Comparison of ENCODE assay signal across 22 cellular contexts in genomic region chr3:134642445-134643149, GRCh38. TPM values are rescaled to one million over a fixed set of nuclear protein-coding genes. Genes with fewer than 3 reads are reported as not detected.
"Had no signal": no experiment of that assay in that cellular context is flagged by ENCODE, and none has a peak within 500 bp of the region (broad histone marks: within the 10 kb centered on the region; RNA-seq: fewer than 3 reads in every experiment).

No MANE protein-coding gene starts in this region.

- H3K4me1 Mint-ChIP-seq: activated B cell treated with CpG ODN at 0.5 μM for 24 hours; activated CD4-positive, alpha-beta T cell treated with anti-CD3 and anti-CD28 coated beads, Interleukin-2, amount 10 ng/mL, durations not matched to agents 7 days and 5 days; activated naive CD4-positive, alpha-beta T cell treated with anti-CD3 and anti-CD28 coated beads, Interleukin-2, amount 10 ng/mL, durations not matched to agents 7 days and 5 days; activated naive CD8-positive, alpha-beta T cell treated with anti-CD3 and anti-CD28 coated beads for 36 hours; activated T-helper 17 cell treated with anti-CD3 and anti-CD28 coated beads, Interleukin-2, amount 50 U/mL, for 72 hours; T-helper 17 cell had no signal

- H3K4me3 ChIP-seq: K562, Peyer's patch had no signal

- H3K27me3 ChIP-seq: brain microvascular endothelial cell, Peyer's patch had no signal

- DNase-seq: activated B cell treated with CpG ODN at 0.5 μM for 24 hours; activated CD4-positive, alpha-beta T cell treated with anti-CD3 and anti-CD28 coated beads, Interleukin-2, amount 10 ng/mL, durations not matched to agents 7 days and 5 days; activated CD8-positive, alpha-beta T cell treated with anti-CD3 and anti-CD28 coated beads for 36 hours; activated gamma-delta T cell treated with Interleukin-2 at 50 U/mL for 16 hours; activated naive CD4-positive, alpha-beta T cell treated with anti-CD3 and anti-CD28 coated beads, Interleukin-2, amount 10 ng/mL, durations not matched to agents 7 days and 5 days; activated naive CD8-positive, alpha-beta T cell treated with anti-CD3 and anti-CD28 coated beads for 36 hours; activated T-cell treated with anti-CD3 and anti-CD28 coated beads for 4 hours; brain microvascular endothelial cell; Karpas-422; NCI-H146; NCI-H187 treated with DMSO at 0.1 percent for 48 hours; NCI-H2081 treated with DMSO at 0.1 percent for 48 hours; NCI-H446; NCI-H524; SHP77 treated with DMSO at 0.1 percent for 48 hours; T-helper 17 cell; T-helper 9 cell had no signal

- H3K9me3 Mint-ChIP-seq: activated B cell treated with CpG ODN at 0.5 μM for 24 hours; activated CD4-positive, alpha-beta T cell treated with anti-CD3 and anti-CD28 coated beads, Interleukin-2, amount 10 ng/mL, durations not matched to agents 7 days and 5 days; activated CD8-positive, alpha-beta T cell treated with anti-CD3 and anti-CD28 coated beads for 36 hours; activated naive CD4-positive, alpha-beta T cell treated with anti-CD3 and anti-CD28 coated beads, Interleukin-2, amount 10 ng/mL, durations not matched to agents 7 days and 5 days; activated naive CD8-positive, alpha-beta T cell treated with anti-CD3 and anti-CD28 coated beads for 36 hours; activated T-helper 17 cell treated with anti-CD3 and anti-CD28 coated beads, Interleukin-2, amount 50 U/mL, for 72 hours had no signal

- H3K27ac Mint-ChIP-seq: activated B cell treated with CpG ODN at 0.5 μM for 24 hours; activated CD4-positive, alpha-beta T cell treated with anti-CD3 and anti-CD28 coated beads, Interleukin-2, amount 10 ng/mL, durations not matched to agents 7 days and 5 days; activated CD8-positive, alpha-beta T cell treated with anti-CD3 and anti-CD28 coated beads for 36 hours; activated naive CD4-positive, alpha-beta T cell treated with anti-CD3 and anti-CD28 coated beads, Interleukin-2, amount 10 ng/mL, durations not matched to agents 7 days and 5 days; activated naive CD8-positive, alpha-beta T cell treated with anti-CD3 and anti-CD28 coated beads for 36 hours; activated T-helper 17 cell treated with anti-CD3 and anti-CD28 coated beads, Interleukin-2, amount 50 U/mL, for 72 hours; T-helper 17 cell had no signal

- H3K4me3 Mint-ChIP-seq: activated B cell treated with CpG ODN at 0.5 μM for 24 hours; activated CD4-positive, alpha-beta T cell treated with anti-CD3 and anti-CD28 coated beads, Interleukin-2, amount 10 ng/mL, durations not matched to agents 7 days and 5 days; activated CD8-positive, alpha-beta T cell treated with anti-CD3 and anti-CD28 coated beads for 36 hours; activated naive CD4-positive, alpha-beta T cell treated with anti-CD3 and anti-CD28 coated beads, Interleukin-2, amount 10 ng/mL, durations not matched to agents 7 days and 5 days; activated naive CD8-positive, alpha-beta T cell treated with anti-CD3 and anti-CD28 coated beads for 36 hours; activated T-helper 17 cell treated with anti-CD3 and anti-CD28 coated beads, Interleukin-2, amount 50 U/mL, for 72 hours; T-helper 17 cell had no signal

- H3K27ac ChIP-seq: brain microvascular endothelial cell, Peyer's patch, RWPE1 had no signal

- H3K4me1 ChIP-seq: Peyer's patch had no signal

- H3K36me3 ChIP-seq: brain microvascular endothelial cell, Peyer's patch had no signal

- H3K27me3 Mint-ChIP-seq: activated B cell treated with CpG ODN at 0.5 μM for 24 hours; activated CD4-positive, alpha-beta T cell treated with anti-CD3 and anti-CD28 coated beads, Interleukin-2, amount 10 ng/mL, durations not matched to agents 7 days and 5 days; activated naive CD8-positive, alpha-beta T cell treated with anti-CD3 and anti-CD28 coated beads for 36 hours had no signal

- H3K9me3 ChIP-seq: Peyer's patch had no signal

- H3K36me3 Mint-ChIP-seq: activated naive CD4-positive, alpha-beta T cell treated with anti-CD3 and anti-CD28 coated beads, Interleukin-2, amount 10 ng/mL, durations not matched to agents 7 days and 5 days; activated naive CD8-positive, alpha-beta T cell treated with anti-CD3 and anti-CD28 coated beads for 36 hours had no signal

- ATAC-seq: activated CD8-positive, alpha-beta T cell treated with anti-CD3 and anti-CD28 coated beads for 36 hours; activated T-helper 17 cell treated with anti-CD3 and anti-CD28 coated beads, Interleukin-2, amount 50 U/mL, for 72 hours; K562; T-helper 17 cell had no signal

RNA-seq across cellular contexts. Expression of gene KY, which starts 8.2 kb away (rescaled TPM):
- total RNA-seq: activated B cell treated with CpG ODN at 0.5 μM for 24 hours; activated CD4-positive, alpha-beta T cell treated with anti-CD3 and anti-CD28 coated beads, Interleukin-2, amount 10 ng/mL, durations not matched to agents 7 days and 5 days; activated CD8-positive, alpha-beta T cell treated with anti-CD3 and anti-CD28 coated beads for 36 hours; activated naive CD8-positive, alpha-beta T cell treated with anti-CD3 and anti-CD28 coated beads for 36 hours; activated T-helper 17 cell treated with anti-CD3 and anti-CD28 coated beads, Interleukin-2, amount 50 U/mL, for 72 hours; K562; SK-MEL-5; T-helper 17 cell had no signal
- polyA plus RNA-seq: K562 had no signal
